Comparison of ENCODE assay signal across 1 cellular context in the genomic region with DNA sequence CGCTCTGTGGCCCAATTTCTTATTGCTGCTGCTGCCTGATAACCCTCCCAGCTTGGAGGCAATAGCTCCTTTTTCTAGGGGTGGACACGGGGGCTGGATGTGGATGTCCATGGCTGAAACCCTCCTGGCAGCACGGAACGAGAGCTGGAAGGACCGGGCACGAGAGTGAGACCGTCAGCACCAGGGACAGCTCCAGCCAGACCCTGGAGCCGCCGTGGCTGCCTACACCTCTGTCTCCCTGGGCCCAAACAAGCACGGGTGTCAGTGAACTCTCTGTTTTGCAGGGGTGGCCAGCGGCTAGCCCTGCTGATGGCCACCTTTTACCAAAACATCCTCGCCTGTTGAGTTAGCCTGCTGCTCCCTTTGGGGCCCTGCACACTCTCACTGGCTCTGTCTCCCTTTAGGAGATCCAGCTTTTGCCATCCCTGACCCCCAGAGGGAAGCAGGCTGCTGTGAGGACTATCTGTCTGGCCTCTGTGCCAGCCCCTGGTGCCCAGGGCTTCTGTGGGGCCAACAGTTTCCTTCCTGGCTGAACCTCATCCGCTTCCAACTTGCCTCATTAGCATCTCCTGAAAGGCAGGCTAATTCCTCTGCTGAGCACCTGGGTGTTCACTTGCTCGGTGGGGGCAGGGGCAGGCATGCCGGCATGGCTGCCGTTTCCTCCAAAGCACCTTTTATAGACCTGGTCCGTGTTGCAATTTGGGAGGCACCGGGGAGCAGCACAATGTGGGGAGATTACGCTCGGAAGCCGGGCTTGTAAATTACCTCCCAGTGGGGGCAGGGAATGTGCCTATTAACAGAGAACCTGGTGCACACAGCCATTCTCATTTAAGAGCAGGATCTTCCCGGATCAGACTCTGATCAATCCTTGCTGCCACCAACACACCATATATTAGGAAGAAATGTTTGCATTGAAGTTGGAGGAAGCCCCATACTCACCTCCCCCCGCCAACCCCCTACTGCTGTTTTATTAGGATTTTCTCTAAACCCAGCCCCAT.
TF ChIP-seq lines count a peak whose summit lies in the region.

No MANE protein-coding gene starts in this region.

TF ChIP-seq in HepG2, 621 proteins besides CTCF, POLR2A, EP300 and RAD21 (continued from another document and continues in another):
- no peak for TF ChIP-seq ZNF333 (CRISPR knock-in tag; IDR thresholded peaks at IDR 0.05; ENCODE audit: borderline replicate concordance)
- peak; percentile 63; the same call in 1 of the 2 replicates for TF ChIP-seq ZNF124 (CRISPR knock-in tag; IDR thresholded peaks at IDR 0.05)
- TF ChIP-seq SNAPC2 (CRISPR knock-in tag; IDR thresholded peaks at IDR 0.05), result peak; percentile 75; the same call in 1 of the 2 replicates
- TF ChIP-seq, protein P1, sequence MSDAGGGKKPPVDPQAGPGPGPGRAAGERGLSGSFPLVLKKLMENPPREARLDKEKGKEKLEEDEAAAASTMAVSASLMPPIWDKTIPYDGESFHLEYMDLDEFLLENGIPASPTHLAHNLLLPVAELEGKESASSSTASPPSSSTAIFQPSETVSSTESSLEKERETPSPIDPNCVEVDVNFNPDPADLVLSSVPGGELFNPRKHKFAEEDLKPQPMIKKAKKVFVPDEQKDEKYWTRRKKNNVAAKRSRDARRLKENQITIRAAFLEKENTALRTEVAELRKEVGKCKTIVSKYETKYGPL (CRISPR knock-in tag; IDR thresholded peaks at IDR 0.05), result peak; percentile 51; the same call in 1 of the 2 replicates
- TF ChIP-seq IRX3 (CRISPR knock-in tag; IDR thresholded peaks at IDR 0.05; ENCODE audit: borderline replicate concordance, low read depth), result 0 out of 2 replicates have a peak, but pooled peaks have one; percentile 68
- TF ChIP-seq SMAD1 (CRISPR knock-in tag; IDR thresholded peaks at IDR 0.05; ENCODE audit: borderline replicate concordance, low read depth), result no peak
- no peak for TF ChIP-seq SIN3A (IDR thresholded peaks at IDR 0.05; ENCODE audit: borderline replicate concordance, low read depth, low read length)
- TF ChIP-seq, protein P2, sequence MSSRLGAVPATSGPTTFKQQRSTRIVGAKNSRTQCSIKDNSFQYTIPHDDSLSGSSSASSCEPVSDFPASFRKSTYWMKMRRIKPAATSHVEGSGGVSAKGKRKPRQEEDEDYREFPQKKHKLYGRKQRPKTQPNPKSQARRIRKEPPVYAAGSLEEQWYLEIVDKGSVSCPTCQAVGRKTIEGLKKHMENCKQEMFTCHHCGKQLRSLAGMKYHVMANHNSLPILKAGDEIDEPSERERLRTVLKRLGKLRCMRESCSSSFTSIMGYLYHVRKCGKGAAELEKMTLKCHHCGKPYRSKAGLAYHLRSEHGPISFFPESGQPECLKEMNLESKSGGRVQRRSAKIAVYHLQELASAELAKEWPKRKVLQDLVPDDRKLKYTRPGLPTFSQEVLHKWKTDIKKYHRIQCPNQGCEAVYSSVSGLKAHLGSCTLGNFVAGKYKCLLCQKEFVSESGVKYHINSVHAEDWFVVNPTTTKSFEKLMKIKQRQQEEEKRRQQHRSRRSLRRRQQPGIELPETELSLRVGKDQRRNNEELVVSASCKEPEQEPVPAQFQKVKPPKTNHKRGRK (CRISPR knock-in tag; IDR thresholded peaks at IDR 0.05), result no peak
- TF ChIP-seq, protein P3, sequence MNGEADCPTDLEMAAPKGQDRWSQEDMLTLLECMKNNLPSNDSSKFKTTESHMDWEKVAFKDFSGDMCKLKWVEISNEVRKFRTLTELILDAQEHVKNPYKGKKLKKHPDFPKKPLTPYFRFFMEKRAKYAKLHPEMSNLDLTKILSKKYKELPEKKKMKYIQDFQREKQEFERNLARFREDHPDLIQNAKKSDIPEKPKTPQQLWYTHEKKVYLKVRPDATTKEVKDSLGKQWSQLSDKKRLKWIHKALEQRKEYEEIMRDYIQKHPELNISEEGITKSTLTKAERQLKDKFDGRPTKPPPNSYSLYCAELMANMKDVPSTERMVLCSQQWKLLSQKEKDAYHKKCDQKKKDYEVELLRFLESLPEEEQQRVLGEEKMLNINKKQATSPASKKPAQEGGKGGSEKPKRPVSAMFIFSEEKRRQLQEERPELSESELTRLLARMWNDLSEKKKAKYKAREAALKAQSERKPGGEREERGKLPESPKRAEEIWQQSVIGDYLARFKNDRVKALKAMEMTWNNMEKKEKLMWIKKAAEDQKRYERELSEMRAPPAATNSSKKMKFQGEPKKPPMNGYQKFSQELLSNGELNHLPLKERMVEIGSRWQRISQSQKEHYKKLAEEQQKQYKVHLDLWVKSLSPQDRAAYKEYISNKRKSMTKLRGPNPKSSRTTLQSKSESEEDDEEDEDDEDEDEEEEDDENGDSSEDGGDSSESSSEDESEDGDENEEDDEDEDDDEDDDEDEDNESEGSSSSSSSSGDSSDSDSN (CRISPR knock-in tag; IDR thresholded peaks at IDR 0.05), result no peak
- TF ChIP-seq, protein P4, sequence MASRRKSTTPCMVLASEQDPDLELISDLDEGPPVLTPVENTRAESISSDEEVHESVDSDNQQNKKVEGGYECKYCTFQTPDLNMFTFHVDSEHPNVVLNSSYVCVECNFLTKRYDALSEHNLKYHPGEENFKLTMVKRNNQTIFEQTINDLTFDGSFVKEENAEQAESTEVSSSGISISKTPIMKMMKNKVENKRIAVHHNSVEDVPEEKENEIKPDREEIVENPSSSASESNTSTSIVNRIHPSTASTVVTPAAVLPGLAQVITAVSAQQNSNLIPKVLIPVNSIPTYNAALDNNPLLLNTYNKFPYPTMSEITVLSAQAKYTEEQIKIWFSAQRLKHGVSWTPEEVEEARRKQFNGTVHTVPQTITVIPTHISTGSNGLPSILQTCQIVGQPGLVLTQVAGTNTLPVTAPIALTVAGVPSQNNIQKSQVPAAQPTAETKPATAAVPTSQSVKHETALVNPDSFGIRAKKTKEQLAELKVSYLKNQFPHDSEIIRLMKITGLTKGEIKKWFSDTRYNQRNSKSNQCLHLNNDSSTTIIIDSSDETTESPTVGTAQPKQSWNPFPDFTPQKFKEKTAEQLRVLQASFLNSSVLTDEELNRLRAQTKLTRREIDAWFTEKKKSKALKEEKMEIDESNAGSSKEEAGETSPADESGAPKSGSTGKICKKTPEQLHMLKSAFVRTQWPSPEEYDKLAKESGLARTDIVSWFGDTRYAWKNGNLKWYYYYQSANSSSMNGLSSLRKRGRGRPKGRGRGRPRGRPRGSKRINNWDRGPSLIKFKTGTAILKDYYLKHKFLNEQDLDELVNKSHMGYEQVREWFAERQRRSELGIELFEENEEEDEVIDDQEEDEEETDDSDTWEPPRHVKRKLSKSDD (CRISPR knock-in tag; IDR thresholded peaks at IDR 0.05; ENCODE audit: low read depth), result no peak
- TF ChIP-seq ZNF558 (CRISPR knock-in tag; IDR thresholded peaks at IDR 0.05; ENCODE audit: borderline replicate concordance), result peak; percentile 65; the same call in 1 of the 2 replicates
- TF ChIP-seq PHB2 (IDR thresholded peaks at IDR 0.05; ENCODE audit: partially characterized antibody), result no peak
- TF ChIP-seq EZH2 (conservative IDR thresholded peaks at IDR 0.05; ENCODE audit: low read depth, low read length), result no peak
- TF ChIP-seq, protein P5, sequence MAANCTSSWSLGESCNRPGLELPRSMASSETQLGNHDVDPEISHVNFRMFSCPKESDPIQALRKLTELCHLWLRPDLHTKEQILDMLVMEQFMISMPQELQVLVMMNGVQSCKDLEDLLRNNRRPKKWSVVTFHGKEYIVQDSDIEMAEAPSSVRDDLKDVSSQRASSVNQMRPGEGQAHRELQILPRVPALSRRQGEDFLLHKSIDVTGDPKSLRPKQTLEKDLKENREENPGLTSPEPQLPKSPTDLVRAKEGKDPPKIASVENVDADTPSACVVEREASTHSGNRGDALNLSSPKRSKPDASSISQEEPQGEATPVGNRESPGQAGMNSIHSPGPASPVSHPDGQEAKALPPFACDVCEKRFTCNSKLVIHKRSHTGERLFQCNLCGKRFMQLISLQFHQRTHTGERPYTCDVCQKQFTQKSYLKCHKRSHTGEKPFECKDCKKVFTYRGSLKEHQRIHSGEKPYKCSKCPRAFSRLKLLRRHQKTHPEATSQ (CRISPR knock-in tag; IDR thresholded peaks at IDR 0.05; ENCODE audit: borderline replicate concordance), result peak; percentile 43; the same call in 1 of the 2 replicates
- peak; percentile 83; the same call in 1 of the 2 replicates for TF ChIP-seq ZNF441 (CRISPR knock-in tag; IDR thresholded peaks at IDR 0.05; ENCODE audit: borderline replicate concordance)
- peak; percentile 65; the same call in 1 of the 2 replicates for TF ChIP-seq AKAP8 (CRISPR knock-in tag; IDR thresholded peaks at IDR 0.05)
- no peak for TF ChIP-seq ZNF253 (CRISPR knock-in tag; IDR thresholded peaks at IDR 0.05; ENCODE audit: borderline replicate concordance)
- TF ChIP-seq, protein P6, sequence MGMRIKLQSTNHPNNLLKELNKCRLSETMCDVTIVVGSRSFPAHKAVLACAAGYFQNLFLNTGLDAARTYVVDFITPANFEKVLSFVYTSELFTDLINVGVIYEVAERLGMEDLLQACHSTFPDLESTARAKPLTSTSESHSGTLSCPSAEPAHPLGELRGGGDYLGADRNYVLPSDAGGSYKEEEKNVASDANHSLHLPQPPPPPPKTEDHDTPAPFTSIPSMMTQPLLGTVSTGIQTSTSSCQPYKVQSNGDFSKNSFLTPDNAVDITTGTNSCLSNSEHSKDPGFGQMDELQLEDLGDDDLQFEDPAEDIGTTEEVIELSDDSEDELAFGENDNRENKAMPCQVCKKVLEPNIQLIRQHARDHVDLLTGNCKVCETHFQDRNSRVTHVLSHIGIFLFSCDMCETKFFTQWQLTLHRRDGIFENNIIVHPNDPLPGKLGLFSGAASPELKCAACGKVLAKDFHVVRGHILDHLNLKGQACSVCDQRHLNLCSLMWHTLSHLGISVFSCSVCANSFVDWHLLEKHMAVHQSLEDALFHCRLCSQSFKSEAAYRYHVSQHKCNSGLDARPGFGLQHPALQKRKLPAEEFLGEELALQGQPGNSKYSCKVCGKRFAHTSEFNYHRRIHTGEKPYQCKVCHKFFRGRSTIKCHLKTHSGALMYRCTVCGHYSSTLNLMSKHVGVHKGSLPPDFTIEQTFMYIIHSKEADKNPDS (CRISPR knock-in tag; IDR thresholded peaks at IDR 0.05), result no peak
- 0 out of 2 replicates have a peak, but pooled peaks have one; percentile 65 for TF ChIP-seq MAF1 (CRISPR knock-in tag; IDR thresholded peaks at IDR 0.05; ENCODE audit: borderline replicate concordance)
- TF ChIP-seq PHF21A (CRISPR knock-in tag; IDR thresholded peaks at IDR 0.05), result no peak
- TF ChIP-seq SP1 (IDR thresholded peaks at IDR 0.05), result no peak
- no peak for TF ChIP-seq SP1 (CRISPR knock-in tag; IDR thresholded peaks at IDR 0.05)
- peak; percentile 97 for TF ChIP-seq MIER2 (CRISPR knock-in tag; IDR thresholded peaks at IDR 0.05)
- TF ChIP-seq, protein P7, sequence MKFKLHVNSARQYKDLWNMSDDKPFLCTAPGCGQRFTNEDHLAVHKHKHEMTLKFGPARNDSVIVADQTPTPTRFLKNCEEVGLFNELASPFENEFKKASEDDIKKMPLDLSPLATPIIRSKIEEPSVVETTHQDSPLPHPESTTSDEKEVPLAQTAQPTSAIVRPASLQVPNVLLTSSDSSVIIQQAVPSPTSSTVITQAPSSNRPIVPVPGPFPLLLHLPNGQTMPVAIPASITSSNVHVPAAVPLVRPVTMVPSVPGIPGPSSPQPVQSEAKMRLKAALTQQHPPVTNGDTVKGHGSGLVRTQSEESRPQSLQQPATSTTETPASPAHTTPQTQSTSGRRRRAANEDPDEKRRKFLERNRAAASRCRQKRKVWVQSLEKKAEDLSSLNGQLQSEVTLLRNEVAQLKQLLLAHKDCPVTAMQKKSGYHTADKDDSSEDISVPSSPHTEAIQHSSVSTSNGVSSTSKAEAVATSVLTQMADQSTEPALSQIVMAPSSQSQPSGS (CRISPR knock-in tag; IDR thresholded peaks at IDR 0.05), result peak; percentile 40; the same call in 1 of the 2 replicates
- TF ChIP-seq, protein P8, sequence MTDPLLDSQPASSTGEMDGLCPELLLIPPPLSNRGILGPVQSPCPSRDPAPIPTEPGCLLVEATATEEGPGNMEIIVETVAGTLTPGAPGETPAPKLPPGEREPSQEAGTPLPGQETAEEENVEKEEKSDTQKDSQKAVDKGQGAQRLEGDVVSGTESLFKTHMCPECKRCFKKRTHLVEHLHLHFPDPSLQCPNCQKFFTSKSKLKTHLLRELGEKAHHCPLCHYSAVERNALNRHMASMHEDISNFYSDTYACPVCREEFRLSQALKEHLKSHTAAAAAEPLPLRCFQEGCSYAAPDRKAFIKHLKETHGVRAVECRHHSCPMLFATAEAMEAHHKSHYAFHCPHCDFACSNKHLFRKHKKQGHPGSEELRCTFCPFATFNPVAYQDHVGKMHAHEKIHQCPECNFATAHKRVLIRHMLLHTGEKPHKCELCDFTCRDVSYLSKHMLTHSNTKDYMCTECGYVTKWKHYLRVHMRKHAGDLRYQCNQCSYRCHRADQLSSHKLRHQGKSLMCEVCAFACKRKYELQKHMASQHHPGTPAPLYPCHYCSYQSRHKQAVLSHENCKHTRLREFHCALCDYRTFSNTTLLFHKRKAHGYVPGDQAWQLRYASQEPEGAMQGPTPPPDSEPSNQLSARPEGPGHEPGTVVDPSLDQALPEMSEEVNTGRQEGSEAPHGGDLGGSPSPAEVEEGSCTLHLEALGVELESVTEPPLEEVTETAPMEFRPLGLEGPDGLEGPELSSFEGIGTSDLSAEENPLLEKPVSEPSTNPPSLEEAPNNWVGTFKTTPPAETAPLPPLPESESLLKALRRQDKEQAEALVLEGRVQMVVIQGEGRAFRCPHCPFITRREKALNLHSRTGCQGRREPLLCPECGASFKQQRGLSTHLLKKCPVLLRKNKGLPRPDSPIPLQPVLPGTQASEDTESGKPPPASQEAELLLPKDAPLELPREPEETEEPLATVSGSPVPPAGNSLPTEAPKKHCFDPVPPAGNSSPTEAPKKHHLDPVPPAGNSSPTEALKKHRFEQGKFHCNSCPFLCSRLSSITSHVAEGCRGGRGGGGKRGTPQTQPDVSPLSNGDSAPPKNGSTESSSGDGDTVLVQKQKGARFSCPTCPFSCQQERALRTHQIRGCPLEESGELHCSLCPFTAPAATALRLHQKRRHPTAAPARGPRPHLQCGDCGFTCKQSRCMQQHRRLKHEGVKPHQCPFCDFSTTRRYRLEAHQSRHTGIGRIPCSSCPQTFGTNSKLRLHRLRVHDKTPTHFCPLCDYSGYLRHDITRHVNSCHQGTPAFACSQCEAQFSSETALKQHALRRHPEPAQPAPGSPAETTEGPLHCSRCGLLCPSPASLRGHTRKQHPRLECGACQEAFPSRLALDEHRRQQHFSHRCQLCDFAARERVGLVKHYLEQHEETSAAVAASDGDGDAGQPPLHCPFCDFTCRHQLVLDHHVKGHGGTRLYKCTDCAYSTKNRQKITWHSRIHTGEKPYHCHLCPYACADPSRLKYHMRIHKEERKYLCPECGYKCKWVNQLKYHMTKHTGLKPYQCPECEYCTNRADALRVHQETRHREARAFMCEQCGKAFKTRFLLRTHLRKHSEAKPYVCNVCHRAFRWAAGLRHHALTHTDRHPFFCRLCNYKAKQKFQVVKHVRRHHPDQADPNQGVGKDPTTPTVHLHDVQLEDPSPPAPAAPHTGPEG (CRISPR knock-in tag; IDR thresholded peaks at IDR 0.05), result peak; percentile 62; the same call in 1 of the 2 replicates
